In genomic region chr9:21770877-21771560, GRCh38 we compare ENCODE assay signal across 17 cellular contexts.
A peak's percentile ranks its signal among the peaks of the same experiment; 100 is the strongest.
DNase-seq lines count a peak whose midpoint lies in the region; ATAC-seq, FAIRE-seq and TF ChIP-seq lines count a peak whose summit lies in the region.
"Had no signal": no experiment of that assay in that cellular context is flagged by ENCODE, and none has a peak within 500 bp of the region (broad histone marks: within the 10 kb centered on the region; RNA-seq: fewer than 3 reads in every experiment).

No MANE protein-coding gene starts in this region.

- no peak for TF ChIP-seq POLR2A in H54 (IDR thresholded peaks at IDR 0.05; ENCODE audit: low read depth, low read length)

- CTCF ChIA-PET in AG04449 (lab: Yijun Ruan, JAX), result interaction anchor here (0.5 to 1.2 kb wide), 7 partner anchors 8 to 518 kb away, joined by 3 read pairs; no protein-coding TSS in a partner anchor

- H3K4me3 ChIP-seq in AG04449 (ENCODE audit: low read depth, low read length) (no peak overlapping the region), astrocyte of the spinal cord (ENCODE audit: low read depth, low read length) (no peak overlapping the region)
- H3K4me3 ChIP-seq: right atrium auricular region, thoracic aorta had no signal

- POLR2A ChIA-PET in AG04449 (lab: Yijun Ruan, JAX), result no interaction called here

- in situ Hi-C loops in astrocyte of the spinal cord (cut with HindIII; ENCODE audit: low sequenced_read_pairs), result no loop called here

- DNase-seq in AG04449 (ENCODE audit: low read depth, low spot score), result peak; percentile 57
- peak; percentile 49 for DNase-seq in HPDE6-E6E7 (ENCODE audit: extremely low spot score)
- peak; percentile 89 for DNase-seq in astrocyte of the spinal cord (ENCODE audit: low read depth, low spot score)
- DNase-seq in kidney tubule cell (ENCODE audit: low spot score), result peak; percentile 57
- no peak for DNase-seq in NOMO-1 treated with DMSO at 0.1 percent for 48 hours (lab: John Stamatoyannopoulos, UW; ENCODE audit: unreplicated experiment)
- no peak for DNase-seq in H54 (ENCODE audit: insufficient read length, low spot score)
- no peak for DNase-seq in cortex of kidney (lab: John Stamatoyannopoulos, UW)
- DNase-seq: hypothalamus, midbrain, NCI-H2171, SHP77 treated with DMSO at 0.1 percent for 48 hours, WERI-Rb-1 had no signal

- no peak for FAIRE-seq in H54 (lab: Jason Lieb, UNC)
- FAIRE-seq: colon, H1 had no signal

- TF ChIP-seq CTCF in AG04449 (IDR thresholded peaks at IDR 0.05; ENCODE audit: insufficient read depth, low read length, missing control alignments) (no peak), astrocyte of the spinal cord (IDR thresholded peaks at IDR 0.05; ENCODE audit: low read depth, low read length) (no peak)

- no peak for ATAC-seq in HG02642 (IDR thresholded peaks at IDR 0.05; ENCODE audit: poor library complexity, unreplicated experiment)

Comparison
In these comparisons a context has a peak if more than half of its experiments do, and no peak if none do; other contexts are left out.
1. DNase-seq: peak in AG04449 (single experiment), HPDE6-E6E7 (single experiment), astrocyte of the spinal cord (single experiment) and kidney tubule cell (single experiment); none in NOMO-1 treated with DMSO at 0.1 percent for 48 hours (single experiment), H54 (single experiment) and cortex of kidney (single experiment).